In the genomic region with DNA sequence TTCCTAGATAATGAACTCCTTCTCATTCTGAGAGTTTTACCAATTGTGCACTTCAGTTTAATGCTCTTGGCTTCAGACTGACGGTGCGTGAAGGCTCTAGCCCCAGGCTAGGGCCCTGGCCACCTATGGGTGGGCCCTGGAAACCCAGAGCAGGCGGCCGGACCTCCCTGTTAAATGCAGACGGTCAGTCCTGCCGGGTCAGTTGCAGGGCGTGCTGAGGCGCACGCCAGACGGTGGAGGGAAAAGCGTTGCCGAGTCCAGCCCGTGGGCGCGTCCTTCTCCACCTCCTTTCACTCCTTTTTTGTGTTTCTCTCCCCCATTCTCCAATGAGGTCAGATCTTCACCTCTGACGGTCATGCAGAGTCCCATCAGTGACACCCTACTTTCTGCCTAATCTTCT, we compare ENCODE assay signal across 1 cellular context.
TF ChIP-seq lines count a peak whose summit lies in the region.

No MANE protein-coding gene starts in this region.

TF ChIP-seq in neural cell, 6 proteins besides CTCF, POLR2A, EP300 and RAD21 (continued from another document):
- no peak for TF ChIP-seq REST (IDR thresholded peaks at IDR 0.05; ENCODE audit: borderline replicate concordance)
- no peak for TF ChIP-seq EZH2 (IDR thresholded peaks at IDR 0.05; ENCODE audit: borderline replicate concordance, insufficient read depth, low read length, poor library complexity, severe bottlenecking)
- no peak for TF ChIP-seq TAF1 (IDR thresholded peaks at IDR 0.05; ENCODE audit: low read depth)
- TF ChIP-seq SMC3 (conservative IDR thresholded peaks at IDR 0.05; ENCODE audit: poor library complexity): no peak
- no peak for TF ChIP-seq POLR2AphosphoS5 (IDR thresholded peaks at IDR 0.05)
